ENCODE assay signal across 25 cellular contexts in genomic region chr1:107467286-107467685, GRCh38.
"Had no signal": no experiment of that assay in that cellular context is flagged by ENCODE, and none has a peak within 500 bp of the region (broad histone marks: within the 10 kb centered on the region; RNA-seq: fewer than 3 reads in every experiment).

No MANE protein-coding gene starts in this region.

- H3K9me2 ChIP-seq: SK-N-SH had no signal

- ATAC-seq: activated T-cell treated with anti-CD3 and anti-CD28 coated beads, Interleukin-2, amount 50 U/mL, for 4 hours had no signal

- H3K9ac ChIP-seq: SK-N-SH had no signal

- H3K9me3 Mint-ChIP-seq: activated CD4-positive, alpha-beta memory T cell treated with anti-CD3 and anti-CD28 coated beads for 36 hours; activated CD4-positive, alpha-beta T cell treated with anti-CD3 and anti-CD28 coated beads, Interleukin-2, amount 10 ng/mL, durations not matched to agents 7 days and 5 days; activated naive CD4-positive, alpha-beta T cell treated with anti-CD3 and anti-CD28 coated beads for 36 hours; activated T-cell treated with anti-CD3 and anti-CD28 coated beads, Interleukin-2, amount 50 U/mL, for 4 hours had no signal

- H3K4me3 ChIP-seq: Peyer's patch, SJCRH30 had no signal

- H3K27ac ChIP-seq: Peyer's patch, RWPE1, SJCRH30, VCaP had no signal

- H3K27ac Mint-ChIP-seq: activated CD4-positive, alpha-beta memory T cell treated with anti-CD3 and anti-CD28 coated beads for 36 hours; activated CD4-positive, alpha-beta T cell treated with anti-CD3 and anti-CD28 coated beads, Interleukin-2, amount 10 ng/mL, durations not matched to agents 7 days and 5 days; activated naive CD4-positive, alpha-beta T cell treated with anti-CD3 and anti-CD28 coated beads for 36 hours; activated naive CD8-positive, alpha-beta T cell had no signal

- H3K4me1 Mint-ChIP-seq: activated CD4-positive, alpha-beta T cell treated with anti-CD3 and anti-CD28 coated beads, Interleukin-2, amount 10 ng/mL, durations not matched to agents 7 days and 5 days had no signal

- H3K4me2 ChIP-seq: SK-N-SH had no signal

- H3K36me3 ChIP-seq: Peyer's patch, SJCRH30 had no signal

- H3K4me1 ChIP-seq: Peyer's patch, SJCRH30 had no signal

- H3K36me3 Mint-ChIP-seq: activated CD4-positive, alpha-beta memory T cell treated with anti-CD3 and anti-CD28 coated beads for 36 hours; activated naive CD8-positive, alpha-beta T cell had no signal

- H3K9me3 ChIP-seq: Peyer's patch, SJCRH30, SK-N-SH had no signal

- H3K27me3 ChIP-seq: Peyer's patch had no signal

- FAIRE-seq: colon had no signal

- DNase-seq: activated CD4-positive, alpha-beta memory T cell treated with anti-CD3 and anti-CD28 coated beads for 36 hours; activated CD4-positive, alpha-beta T cell treated with anti-CD3 and anti-CD28 coated beads, Interleukin-2, amount 10 ng/mL, durations not matched to agents 7 days and 5 days; activated CD4-positive, CD25-positive, alpha-beta regulatory T cell; activated CD8-positive, alpha-beta memory T cell treated with anti-CD3 and anti-CD28 coated beads for 24 hours; activated gamma-delta T cell; activated naive CD4-positive, alpha-beta T cell treated with anti-CD3 and anti-CD28 coated beads for 36 hours; activated T-cell treated with anti-CD3 and anti-CD28 coated beads, Interleukin-2, amount 50 U/mL, for 4 hours; cerebellar nuclear complex; NCI-H1092; NCI-H1436; NCI-H1694 treated with DMSO at 0.1 percent for 48 hours; NCI-H2029 treated with DMSO at 0.1 percent for 48 hours; NCI-H2171 treated with DMSO at 0.1 percent for 48 hours; NCI-H226; NCI-H69; NK-92 treated with Interleukin-12 subunit alpha and Interleukin-12 subunit beta, amount 100 ng/mL, for 24 hours; Peyer's patch; Right ventricle myocardium superior; SJCRH30; SK-N-SH; T-helper 1 cell had no signal

- H3K4me3 Mint-ChIP-seq: activated CD4-positive, alpha-beta memory T cell treated with anti-CD3 and anti-CD28 coated beads for 36 hours; activated CD4-positive, alpha-beta T cell treated with anti-CD3 and anti-CD28 coated beads, Interleukin-2, amount 10 ng/mL, durations not matched to agents 7 days and 5 days; activated naive CD4-positive, alpha-beta T cell treated with anti-CD3 and anti-CD28 coated beads for 36 hours; activated naive CD8-positive, alpha-beta T cell; activated T-cell treated with anti-CD3 and anti-CD28 coated beads, Interleukin-2, amount 50 U/mL, for 4 hours had no signal
